13 cellular contexts compared by ENCODE assay signal in genomic region chr3:182730675-182731042, GRCh38.
A peak's percentile ranks its signal among the peaks of the same experiment; 100 is the strongest.
DNase-seq lines count a peak whose midpoint lies in the region; ATAC-seq and TF ChIP-seq lines count a peak whose summit lies in the region.
"Had no signal": no experiment of that assay in that cellular context is flagged by ENCODE, and none has a peak within 500 bp of the region (broad histone marks: within the 10 kb centered on the region; RNA-seq: fewer than 3 reads in every experiment).

No MANE protein-coding gene starts in this region.

- H3K27me3 ChIP-seq in GM23338 (ENCODE audit: insufficient read depth) (no peaks in the 10 kb centered on the region), mucosa of rectum (ENCODE audit: control insufficient read depth in 2 of 2, insufficient read depth in 2 of 2, low read length in 2 of 2) (no peaks in the 10 kb centered on the region)
- H3K27me3 ChIP-seq: ovary had no signal

- H3K27ac Mint-ChIP-seq in GM23338 = no peak overlapping the region
- H3K27ac Mint-ChIP-seq: brain; CD8-positive, alpha-beta T cell had no signal

- no peak for DNase-seq in GM23338 (ENCODE audit: low spot score)
- no peak for DNase-seq in amniotic stem cell (lab: John Stamatoyannopoulos, UW)
- DNase-seq in activated CD4-positive, alpha-beta T cell treated with anti-CD3 and anti-CD28 coated beads for 4 hours = no peak
- DNase-seq in NCI-H2107 (lab: John Stamatoyannopoulos, UW) = no peak
- no peak for DNase-seq in NCI-H146 (lab: John Stamatoyannopoulos, UW)
- DNase-seq: CD8-positive, alpha-beta T cell; ovary; stimulated activated CD4-positive, alpha-beta T cell treated with anti-CD3 and anti-CD28 coated beads, Interleukin-4, amount 100 ng/mL, for 24 hours; stomach had no signal

- no peaks in the 10 kb centered on the region for H3K9me3 Mint-ChIP-seq in GM23338
- H3K9me3 Mint-ChIP-seq: CD8-positive, alpha-beta T cell had no signal

- no peak overlapping the region for H3K9ac ChIP-seq in mucosa of rectum (ENCODE audit: low read depth in 1 of 2, low read length in 2 of 2)

- no peak for TF ChIP-seq CTCF in GM23338 (conservative IDR thresholded peaks at IDR 0.05; ENCODE audit: low read depth in 2 of 2)

- H3K4me1 ChIP-seq in GM23338 (ENCODE audit: insufficient read depth) = no peaks in the 10 kb centered on the region
- peaks cover 3 to 12% of the 10 kb centered on the region in 2 donors for H3K4me1 ChIP-seq in mucosa of rectum (ENCODE audit: control insufficient read depth in 2 of 2, insufficient read depth in 2 of 2, low read length in 2 of 2)

- no peaks in the 10 kb centered on the region for H3K36me3 Mint-ChIP-seq in GM23338 (ENCODE audit: low read depth)
- H3K36me3 Mint-ChIP-seq: brain; CD8-positive, alpha-beta T cell had no signal

- ATAC-seq in GM19035 (IDR thresholded peaks at IDR 0.05; ENCODE audit: unreplicated experiment) (peak; percentile 7), GM23338 (no peak), HG03460 (IDR thresholded peaks at IDR 0.05; ENCODE audit: unreplicated experiment) (peak; percentile 22)
- ATAC-seq: CD8-positive, alpha-beta T cell had no signal

- no peaks in the 10 kb centered on the region for H4K20me1 ChIP-seq in GM23338 (replicated peaks; ENCODE audit: insufficient read depth)

- no peak overlapping the region for H3K4me3 Mint-ChIP-seq in GM23338
- H3K4me3 Mint-ChIP-seq: brain; CD8-positive, alpha-beta T cell had no signal

- no peaks in the 10 kb centered on the region for H3K36me3 ChIP-seq in GM23338 (ENCODE audit: insufficient read depth)
- H3K36me3 ChIP-seq in mucosa of rectum (ENCODE audit: control insufficient read depth in 2 of 2, insufficient read depth in 2 of 2, low read length in 2 of 2) = no peaks in the 10 kb centered on the region
- H3K36me3 ChIP-seq: ovary, stomach had no signal

- H3K4me3 ChIP-seq in GM23338 (no peak overlapping the region), mucosa of rectum (ENCODE audit: low read length in 2 of 2) (peak overlapping the region; percentile 8 to 38)
- H3K4me3 ChIP-seq: ovary had no signal

- H3F3A ChIP-seq in GM23338 (replicated peaks; ENCODE audit: low read depth) = no peaks in the 10 kb centered on the region

- peaks cover 12% of the 10 kb centered on the region for H3K4me1 Mint-ChIP-seq in GM23338

- H3K27me3 Mint-ChIP-seq in GM23338 (ENCODE audit: insufficient read depth, low read depth, poor library complexity) = peaks cover 4% of the 10 kb centered on the region

- no peak overlapping the region for H3K4me2 ChIP-seq in GM23338

- no peaks in the 10 kb centered on the region for H3K79me2 ChIP-seq in GM23338 (replicated peaks; ENCODE audit: insufficient read depth)

- no peaks in the 10 kb centered on the region for H3K9me2 ChIP-seq in GM23338 (ENCODE audit: insufficient read depth)

- H2AFZ ChIP-seq in GM23338 = peak overlapping the region; percentile 60; the same call in 1 of the 2 replicates

- H3K27ac ChIP-seq in GM23338 (ENCODE audit: low read depth) (no peak overlapping the region), mucosa of rectum (ENCODE audit: low read depth in 2 of 2, low read length in 2 of 2) (no peak overlapping the region)
- H3K27ac ChIP-seq: ovary had no signal

- no peaks in the 10 kb centered on the region for H3K9me3 ChIP-seq in mucosa of rectum (ENCODE audit: control insufficient read depth in 2 of 2, low read length in 2 of 2)
- H3K9me3 ChIP-seq: ovary, stomach had no signal

TF ChIP-seq in GM23338, 12 proteins besides CTCF, POLR2A, EP300 and RAD21 (continues in another document):
- TF ChIP-seq EZH2phosphoT487 (IDR thresholded peaks at IDR 0.05; ENCODE audit: unreplicated experiment) (no peak), ZNF114 (CRISPR knock-in tag; IDR thresholded peaks at IDR 0.05) (no peak), CREB1 (CRISPR knock-in tag; IDR thresholded peaks at IDR 0.05; ENCODE audit: low read depth) (no peak), NANOG (IDR thresholded peaks at IDR 0.05; ENCODE audit: borderline replicate concordance) (no peak), STAT1 (IDR thresholded peaks at IDR 0.05; ENCODE audit: unreplicated experiment) (no peak), ZNF462 (CRISPR knock-in tag; IDR thresholded peaks at IDR 0.05) (no peak), EZH2 (IDR thresholded peaks at IDR 0.05; ENCODE audit: low read depth, unreplicated experiment) (no peak), ZNF331 (CRISPR knock-in tag; IDR thresholded peaks at IDR 0.05; ENCODE audit: low read depth) (no peak), POLR2AphosphoS5 (IDR thresholded peaks at IDR 0.05; ENCODE audit: low read depth) (no peak)
- TF ChIP-seq, protein P1, sequence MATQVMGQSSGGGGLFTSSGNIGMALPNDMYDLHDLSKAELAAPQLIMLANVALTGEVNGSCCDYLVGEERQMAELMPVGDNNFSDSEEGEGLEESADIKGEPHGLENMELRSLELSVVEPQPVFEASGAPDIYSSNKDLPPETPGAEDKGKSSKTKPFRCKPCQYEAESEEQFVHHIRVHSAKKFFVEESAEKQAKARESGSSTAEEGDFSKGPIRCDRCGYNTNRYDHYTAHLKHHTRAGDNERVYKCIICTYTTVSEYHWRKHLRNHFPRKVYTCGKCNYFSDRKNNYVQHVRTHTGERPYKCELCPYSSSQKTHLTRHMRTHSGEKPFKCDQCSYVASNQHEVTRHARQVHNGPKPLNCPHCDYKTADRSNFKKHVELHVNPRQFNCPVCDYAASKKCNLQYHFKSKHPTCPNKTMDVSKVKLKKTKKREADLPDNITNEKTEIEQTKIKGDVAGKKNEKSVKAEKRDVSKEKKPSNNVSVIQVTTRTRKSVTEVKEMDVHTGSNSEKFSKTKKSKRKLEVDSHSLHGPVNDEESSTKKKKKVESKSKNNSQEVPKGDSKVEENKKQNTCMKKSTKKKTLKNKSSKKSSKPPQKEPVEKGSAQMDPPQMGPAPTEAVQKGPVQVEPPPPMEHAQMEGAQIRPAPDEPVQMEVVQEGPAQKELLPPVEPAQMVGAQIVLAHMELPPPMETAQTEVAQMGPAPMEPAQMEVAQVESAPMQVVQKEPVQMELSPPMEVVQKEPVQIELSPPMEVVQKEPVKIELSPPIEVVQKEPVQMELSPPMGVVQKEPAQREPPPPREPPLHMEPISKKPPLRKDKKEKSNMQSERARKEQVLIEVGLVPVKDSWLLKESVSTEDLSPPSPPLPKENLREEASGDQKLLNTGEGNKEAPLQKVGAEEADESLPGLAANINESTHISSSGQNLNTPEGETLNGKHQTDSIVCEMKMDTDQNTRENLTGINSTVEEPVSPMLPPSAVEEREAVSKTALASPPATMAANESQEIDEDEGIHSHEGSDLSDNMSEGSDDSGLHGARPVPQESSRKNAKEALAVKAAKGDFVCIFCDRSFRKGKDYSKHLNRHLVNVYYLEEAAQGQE (IDR thresholded peaks at IDR 0.05; ENCODE audit: unreplicated experiment) = no peak
